ENCODE assay signal across 8 cellular contexts in the genomic region with DNA sequence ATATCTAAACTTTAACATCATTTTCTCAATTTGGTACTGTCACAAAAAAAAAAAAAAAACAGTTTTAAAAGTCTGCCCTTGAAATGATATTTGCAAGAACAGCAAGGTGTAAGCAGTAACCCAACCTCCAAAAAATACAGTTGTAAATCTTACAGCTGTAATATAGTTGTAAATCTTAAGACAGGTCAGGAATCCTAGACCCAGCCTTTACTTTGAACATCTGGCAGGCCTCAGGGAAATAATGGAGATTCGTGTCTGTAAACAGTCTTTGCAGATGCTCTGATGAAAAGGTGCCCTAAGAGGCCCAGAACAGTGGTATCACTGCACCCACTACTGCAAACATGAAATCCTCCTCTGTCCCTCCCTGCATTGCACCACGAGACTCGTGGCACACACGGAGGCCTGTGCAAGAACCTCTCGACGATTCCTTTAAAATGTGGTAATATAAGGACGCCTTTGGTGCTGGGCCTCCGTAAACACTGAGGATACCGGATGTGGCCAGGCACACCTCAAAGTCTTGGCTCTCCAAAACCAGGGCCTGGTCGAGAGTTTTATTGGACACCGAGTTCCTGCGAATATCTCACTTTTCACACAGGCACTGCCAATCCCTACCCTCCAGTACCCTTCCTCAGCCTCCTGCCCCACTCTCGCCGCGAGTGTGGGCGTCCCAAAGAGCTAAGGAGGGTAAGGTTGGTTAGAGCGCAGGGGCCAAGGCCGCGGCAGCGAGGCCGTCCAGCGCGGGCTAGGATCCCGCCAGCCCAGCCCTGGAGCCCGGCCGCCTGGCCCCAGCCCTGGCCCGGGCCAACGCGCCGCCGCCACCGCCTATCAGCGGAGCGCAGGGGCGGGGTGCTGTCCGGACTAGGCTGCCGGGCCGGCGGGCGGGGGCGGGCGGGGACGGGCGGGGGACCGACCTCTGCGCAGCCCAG. TPM values are rescaled to one million over a fixed set of nuclear protein-coding genes. Genes with fewer than 3 reads are reported as not detected.
DNase-seq lines count a peak whose midpoint lies in the region; ATAC-seq and TF ChIP-seq lines count a peak whose summit lies in the region.

No MANE protein-coding gene starts in this region.

- peaks cover 43 to 78% (median 76%) of the 10 kb centered on the region in 4 donors for H3K4me1 ChIP-seq in esophagus muscularis mucosa
- peaks cover 12 to 30% of the 10 kb centered on the region in 2 donors for H3K4me1 ChIP-seq in naive thymus-derived CD4-positive, alpha-beta T cell (ENCODE audit: control insufficient read depth in 2 of 2, insufficient read depth in 2 of 2, low read length in 2 of 2)
- peaks cover 3% of the 10 kb centered on the region for H3K4me1 ChIP-seq in testis

- no peaks in the 10 kb centered on the region for H3K27me3 ChIP-seq in esophagus muscularis mucosa
- H3K27me3 ChIP-seq in naive thymus-derived CD4-positive, alpha-beta T cell (ENCODE audit: control insufficient read depth in 2 of 2, insufficient read depth in 2 of 2, low read length in 2 of 2): no peaks in the 10 kb centered on the region
- H3K27me3 ChIP-seq in testis: no peaks in the 10 kb centered on the region

- H3K36me3 ChIP-seq in esophagus muscularis mucosa: no peaks in the 10 kb centered on the region
- no peaks in the 10 kb centered on the region for H3K36me3 ChIP-seq in naive thymus-derived CD4-positive, alpha-beta T cell (ENCODE audit: control insufficient read depth in 2 of 3, insufficient read depth in 3 of 3, low read length in 3 of 3)
- H3K36me3 ChIP-seq in testis (ENCODE audit: low read depth, missing control alignments): no peaks in the 10 kb centered on the region

- H3K4me1 Mint-ChIP-seq in activated T-cell treated with anti-CD3 and anti-CD28 coated beads, Interleukin-2, amount 50 U/mL, for 24 hours (ENCODE audit: low read depth): peaks cover 79% of the 10 kb centered on the region
- H3K4me1 Mint-ChIP-seq in naive thymus-derived CD4-positive, alpha-beta T cell: peaks cover 36 to 79% (median 73%) of the 10 kb centered on the region in 7 donors

- peak overlapping the region; percentile 86 for H3K4me3 Mint-ChIP-seq in activated T-cell treated with anti-CD3 and anti-CD28 coated beads, Interleukin-2, amount 50 U/mL, for 24 hours
- H3K4me3 Mint-ChIP-seq in naive thymus-derived CD4-positive, alpha-beta T cell: peak overlapping the region; percentile 80 to 93 (median 88)

- WGBS in esophagus muscularis mucosa: 24% methylated on average over 17 of the region's 46 CpGs
- 10 to 14% methylated on average over 17 to 34 of the region's 46 CpGs for WGBS in testis, 2 donors

- H3K27ac Mint-ChIP-seq in activated T-cell treated with anti-CD3 and anti-CD28 coated beads, Interleukin-2, amount 50 U/mL, for 24 hours: peak overlapping the region; percentile 91
- peak overlapping the region; percentile 33 to 91 (median 87) for H3K27ac Mint-ChIP-seq in naive thymus-derived CD4-positive, alpha-beta T cell

- no peaks in the 10 kb centered on the region for H3K9me3 Mint-ChIP-seq in activated T-cell treated with anti-CD3 and anti-CD28 coated beads, Interleukin-2, amount 50 U/mL, for 24 hours
- H3K9me3 Mint-ChIP-seq in naive thymus-derived CD4-positive, alpha-beta T cell: peaks cover 0 to 2% (median 0%) of the 10 kb centered on the region in 11 donors

- DNase-seq in NOMO-1 treated with dmso at 0.1 percent for 144 hours (lab: John Stamatoyannopoulos, UW; ENCODE audit: unreplicated experiment) (peak; percentile 77), esophagus muscularis mucosa (ENCODE audit: extremely low spot score) (no peak), testis (peak; percentile 51)
- DNase-seq in activated T-cell treated with anti-CD3 and anti-CD28 coated beads, Interleukin-2, amount 50 U/mL, for 24 hours: peak; percentile 74
- DNase-seq in naive thymus-derived CD4-positive, alpha-beta T cell: peak in 7 of 9 donors; percentile 34 to 70 (median 48)

- ATAC-seq in HG03135 (IDR thresholded peaks at IDR 0.05; ENCODE audit: unreplicated experiment): peak; percentile 62
- peak; percentile 84 for ATAC-seq in naive thymus-derived CD4-positive, alpha-beta T cell

- in situ Hi-C loops in GM18951 (cut with MboI; ENCODE audit: low sequenced_read_pairs, unreplicated experiment): no loop called here

- intact Hi-C loops in esophagus muscularis mucosa (cut with DNase I) (loop anchor here (5.0 kb wide), 4 partner anchors 107 to 313 kb away; no protein-coding TSS in a partner anchor), testis (cut with DNase I; ENCODE audit: low total_unique reads) (no loop called here)
- intact Hi-C loops in naive thymus-derived CD4-positive, alpha-beta T cell (cut with micrococcal nuclease): loop anchor here (1.0 to 10.0 kb wide), 11 partner anchors 8 to 886 kb away; a partner anchor contains a TSS

- H3K9me3 ChIP-seq in esophagus muscularis mucosa (no peaks in the 10 kb centered on the region), testis (no peaks in the 10 kb centered on the region)
- no peaks in the 10 kb centered on the region for H3K9me3 ChIP-seq in naive thymus-derived CD4-positive, alpha-beta T cell (ENCODE audit: control insufficient read depth in 2 of 3, low read length in 3 of 3)

- CTCF ChIA-PET in naive thymus-derived CD4-positive, alpha-beta T cell (lab: Charles Lee): interaction anchor here (0.5 to 0.7 kb wide), 2 partner anchors 251 to 305 kb away, joined by 3 to 5 read pairs; no protein-coding TSS in a partner anchor

- TF ChIP-seq POLR2A in GM18951 (IDR thresholded peaks at IDR 0.05; ENCODE audit: extremely low read depth, insufficient read depth, insufficient read length) (peak; percentile 4), esophagus muscularis mucosa (IDR thresholded peaks at IDR 0.05; ENCODE audit: low read depth) (no peak), testis (IDR thresholded peaks at IDR 0.05) (no peak)

- POLR2A ChIA-PET in naive thymus-derived CD4-positive, alpha-beta T cell (lab: Charles Lee): interaction anchor here (0.7 to 1.6 kb wide), 10 partner anchors 9 to 1264 kb away, joined by 3 to 13 read pairs (median 4); a partner anchor contains a TSS

- no peak for TF ChIP-seq EP300 in esophagus muscularis mucosa (IDR thresholded peaks at IDR 0.05)

- H3K4me3 ChIP-seq in esophagus muscularis mucosa (peak overlapping the region; percentile 81 to 91 (median 88)), testis (peak overlapping the region; percentile 61 to 75)
- H3K4me3 ChIP-seq in naive thymus-derived CD4-positive, alpha-beta T cell (ENCODE audit: low read length): peak overlapping the region; percentile 61

- peaks cover 37% of the 10 kb centered on the region for H3K36me3 Mint-ChIP-seq in activated T-cell treated with anti-CD3 and anti-CD28 coated beads, Interleukin-2, amount 50 U/mL, for 24 hours (ENCODE audit: low read depth)
- peaks cover 0 to 8% (median 0%) of the 10 kb centered on the region in 5 donors for H3K36me3 Mint-ChIP-seq in naive thymus-derived CD4-positive, alpha-beta T cell

- no peak for TF ChIP-seq CTCF in C4-2B (conservative IDR thresholded peaks at IDR 0.05)
- TF ChIP-seq CTCF in esophagus muscularis mucosa (IDR thresholded peaks at IDR 0.05): no peak
- no peak for TF ChIP-seq CTCF in testis (IDR thresholded peaks at IDR 0.05)

- H3K27ac ChIP-seq in C4-2B (peak overlapping the region; percentile 98), esophagus muscularis mucosa (replicated peaks in 1 of 4) (peak overlapping the region; percentile 99 to 100 (median 99)), testis (peak overlapping the region; percentile 59 to 98)
- peak overlapping the region; percentile 70 for H3K27ac ChIP-seq in naive thymus-derived CD4-positive, alpha-beta T cell (ENCODE audit: low read depth, low read length)

- H3K27me3 Mint-ChIP-seq in activated T-cell treated with anti-CD3 and anti-CD28 coated beads, Interleukin-2, amount 50 U/mL, for 24 hours: no peaks in the 10 kb centered on the region
- H3K27me3 Mint-ChIP-seq in naive thymus-derived CD4-positive, alpha-beta T cell: no peaks in the 10 kb centered on the region

RNA-seq across cellular contexts. Expression of a gene that starts 0.5 kb away (rescaled TPM):
- total RNA-seq in esophagus muscularis mucosa: 100 to 1,000 TPM in 2 of 4 donors, 10 to 100 TPM in 2; 60.3 to 115 (median 89.2) TPM
- total RNA-seq in naive thymus-derived CD4-positive, alpha-beta T cell: 10 to 100 TPM in 2 of 5 experiments, 1 to 10 TPM in 3; 3.6 to 21.6 (median 9.0) TPM
- 1 to 10 TPM; 1.6 to 2.6 TPM for polyA plus RNA-seq in naive thymus-derived CD4-positive, alpha-beta T cell
- total RNA-seq in testis: 10 to 100 TPM; 18.4 to 20.3 TPM
- polyA plus RNA-seq in testis (ENCODE audit: insufficient read depth, low read depth, low replicate concordance): 45.2 TPM

RNA-seq across cellular contexts. Expression of a gene that starts 54.9 kb away (rescaled TPM):
- total RNA-seq in esophagus muscularis mucosa (10 to 100 TPM; 60.3 to 89.7 (median 79.8) TPM), testis (100 to 1,000 TPM in 1 of 2 donors, 10 to 100 TPM in 1; 94.6 to 111 TPM)
- 100 to 1,000 TPM in 4 of 5 experiments, 10 to 100 TPM in 1; 67.6 to 331 (median 137) TPM for total RNA-seq in naive thymus-derived CD4-positive, alpha-beta T cell
- polyA plus RNA-seq in naive thymus-derived CD4-positive, alpha-beta T cell: 10 to 100 TPM; 59.0 to 68.4 TPM
- 29.7 TPM for polyA plus RNA-seq in testis (ENCODE audit: insufficient read depth, low read depth, low replicate concordance)
